Comparison of ENCODE assay signal across 8 cellular contexts in genomic region chr7:69067397-69067796, GRCh38.
DNase-seq lines count a peak whose midpoint lies in the region; ATAC-seq, FAIRE-seq and TF ChIP-seq lines count a peak whose summit lies in the region.

No MANE protein-coding gene starts in this region.

- no peak for ATAC-seq in GM21576 (IDR thresholded peaks at IDR 0.05; ENCODE audit: unreplicated experiment)

- 28% methylated on average over 3 of the region's 3 CpGs for WGBS in liver

- H3K27me3 ChIP-seq in KMS-11 (ENCODE audit: insufficient read depth, low read depth) (no peaks in the 10 kb centered on the region), WERI-Rb-1 (ENCODE audit: insufficient read depth, low read depth, severe bottlenecking) (no peaks in the 10 kb centered on the region), liver (ENCODE audit: control insufficient read depth in 4 of 4, insufficient read depth in 4 of 4, low read length in 3 of 4) (no peaks in the 10 kb centered on the region)

- no peak overlapping the region for H3K4me3 ChIP-seq in KMS-11 (IDR thresholded peaks at IDR 0.05; ENCODE audit: insufficient read depth, low read depth, low read length)
- no peak overlapping the region for H3K4me3 ChIP-seq in WERI-Rb-1 (ENCODE audit: low read depth, low read length)
- H3K4me3 ChIP-seq in liver (ENCODE audit: low read depth in 1 of 3, low read length in 3 of 3): no peak overlapping the region

- H3K27ac ChIP-seq in KMS-11 (no peak overlapping the region), WERI-Rb-1 (no peak overlapping the region), liver (ENCODE audit: low read depth in 1 of 2, low read length in 2 of 2) (no peak overlapping the region)

- no peaks in the 10 kb centered on the region for H4K20me1 ChIP-seq in KMS-11 (ENCODE audit: insufficient read depth)

- peak; percentile 82 for TF ChIP-seq RAD21 in liver (IDR thresholded peaks at IDR 0.05)

- no peak overlapping the region for H2AFZ ChIP-seq in KMS-11 (ENCODE audit: low read depth)

- DNase-seq in D721Med (ENCODE audit: insufficient read length, low spot score) (no peak), WERI-Rb-1 (peak; percentile 74), GM13976 (ENCODE audit: low spot score) (no peak), occipital lobe (lab: John Stamatoyannopoulos, UW) (no peak), amygdala (lab: John Stamatoyannopoulos, UW) (no peak)

- TF ChIP-seq CTCF in D721Med (IDR thresholded peaks at IDR 0.05; ENCODE audit: insufficient read depth, missing control alignments): peak; percentile 37
- TF ChIP-seq CTCF in KMS-11 (conservative IDR thresholded peaks at IDR 0.05; ENCODE audit: low read depth, low read length): peak; percentile 32; the same call in 1 of the 2 replicates
- TF ChIP-seq CTCF in WERI-Rb-1 (IDR thresholded peaks at IDR 0.05; ENCODE audit: low read depth, low read length): peak; percentile 95
- TF ChIP-seq CTCF in liver (IDR thresholded peaks at IDR 0.05; ENCODE audit: low read depth, low read length, missing input control): peak; percentile 56
- TF ChIP-seq CTCF in GM13976 (IDR thresholded peaks at IDR 0.05; ENCODE audit: borderline replicate concordance, control extremely low read depth, extremely low read depth, insufficient read depth, missing control alignments): no peak

- no peak for FAIRE-seq in D721Med (lab: Jason Lieb, UNC)

- no peak overlapping the region for H3K4me2 ChIP-seq in KMS-11

- in situ Hi-C loops in GM13976 (cut with MboI; ENCODE audit: low sequenced_read_pairs, unreplicated experiment): no loop called here

- H3K9me3 ChIP-seq in WERI-Rb-1 (ENCODE audit: severe bottlenecking) (no peaks in the 10 kb centered on the region), liver (ENCODE audit: control insufficient read depth in 4 of 4, low read length in 3 of 4) (no peaks in the 10 kb centered on the region)

- H3K9ac ChIP-seq in KMS-11 (no peak overlapping the region), liver (ENCODE audit: low read depth in 1 of 2, low read length in 2 of 2) (no peak overlapping the region)

- no peaks in the 10 kb centered on the region for H3K36me3 ChIP-seq in KMS-11 (ENCODE audit: insufficient read depth)
- H3K36me3 ChIP-seq in WERI-Rb-1: no peaks in the 10 kb centered on the region
- no peaks in the 10 kb centered on the region for H3K36me3 ChIP-seq in liver (ENCODE audit: control insufficient read depth in 4 of 4, insufficient read depth in 3 of 4, low read depth in 1 of 4, low read length in 3 of 4)

- no peaks in the 10 kb centered on the region for H3K79me2 ChIP-seq in KMS-11 (ENCODE audit: insufficient read depth, low read depth)

- H3K4me1 ChIP-seq in KMS-11 (ENCODE audit: low read depth, poor library complexity, severe bottlenecking) (no peaks in the 10 kb centered on the region), liver (ENCODE audit: control insufficient read depth in 4 of 4, insufficient read depth in 4 of 4, low read length in 3 of 4) (no peaks in the 10 kb centered on the region)

TF ChIP-seq in liver, 16 proteins besides CTCF, POLR2A, EP300 and RAD21:
- TF ChIP-seq SP1 (IDR thresholded peaks at IDR 0.05): no peak
- no peak for TF ChIP-seq ATF3 (IDR thresholded peaks at IDR 0.05)
- TF ChIP-seq RXRA (IDR thresholded peaks at IDR 0.05): no peak
